Comparison of ENCODE assay signal across 8 cellular contexts in genomic region chr17:61928101-61928436, GRCh38. TPM values are rescaled to one million over a fixed set of nuclear protein-coding genes. Genes with fewer than 3 reads are reported as not detected.
A peak's percentile ranks its signal among the peaks of the same experiment; 100 is the strongest.
DNase-seq lines count a peak whose midpoint lies in the region; ATAC-seq and TF ChIP-seq lines count a peak whose summit lies in the region.

No MANE protein-coding gene starts in this region.

- ATAC-seq in gastroesophageal sphincter: no peak

- TF ChIP-seq EP300 in gastroesophageal sphincter (IDR thresholded peaks at IDR 0.05) (no peak), stomach (IDR thresholded peaks at IDR 0.05) (no peak)

- TF ChIP-seq POLR2A in gastroesophageal sphincter (IDR thresholded peaks at IDR 0.05) (no peak), stomach (IDR thresholded peaks at IDR 0.05) (no peak)

- H3K27ac ChIP-seq in SK-N-MC (peak overlapping the region; percentile 92), gastroesophageal sphincter (peak overlapping the region; percentile 41 to 91 (median 88)), stomach (peak overlapping the region; percentile 87 to 91 (median 87))

- H3K36me3 ChIP-seq in SK-N-MC (ENCODE audit: insufficient read depth, low read length): peaks cover 15% of the 10 kb centered on the region
- H3K36me3 ChIP-seq in gastroesophageal sphincter: peaks cover 0 to 23% of the 10 kb centered on the region in 2 donors
- H3K36me3 ChIP-seq in stomach: peaks cover 7 to 22% (median 20%) of the 10 kb centered on the region in 4 donors

- H3K4me1 ChIP-seq in gastroesophageal sphincter (peaks cover 4 to 26% (median 6%) of the 10 kb centered on the region in 3 donors), stomach (peaks cover 8 to 25% (median 17%) of the 10 kb centered on the region in 4 donors)

- TF ChIP-seq CTCF in gastroesophageal sphincter (IDR thresholded peaks at IDR 0.05) (no peak), stomach (IDR thresholded peaks at IDR 0.05) (no peak)

- H3K27me3 ChIP-seq in gastroesophageal sphincter: no peaks in the 10 kb centered on the region
- no peaks in the 10 kb centered on the region for H3K27me3 ChIP-seq in stomach

- intact Hi-C loops in stomach (cut with DNase I; ENCODE audit: low total_unique reads): no loop called here

- H3K4me3 ChIP-seq in SK-N-MC (peak overlapping the region; percentile 97), gastroesophageal sphincter (peak overlapping the region; percentile 69 to 71), stomach (peak overlapping the region; percentile 62 to 82 (median 78))

- WGBS in gastroesophageal sphincter (ENCODE audit: low coverage in 1 of 2), 2 donors: 45 to 51% methylated on average over 4 of the region's 4 CpGs
- 38 to 51% (median 47%) methylated on average over 4 of the region's 4 CpGs for WGBS in stomach, 5 donors

- H3K9ac ChIP-seq in SK-N-MC (ENCODE audit: insufficient read length): peak overlapping the region; percentile 94

- no peaks in the 10 kb centered on the region for H3K9me3 ChIP-seq in SK-N-MC (ENCODE audit: low read depth, low read length)
- H3K9me3 ChIP-seq in gastroesophageal sphincter: no peaks in the 10 kb centered on the region
- H3K9me3 ChIP-seq in stomach: no peaks in the 10 kb centered on the region

- DNase-seq in NCI-H2227 treated with DMSO at 0.1 percent for 48 hours (lab: John Stamatoyannopoulos, UW) (peak; percentile 69), NCI-H2227 (lab: John Stamatoyannopoulos, UW; ENCODE audit: unreplicated experiment) (no peak), SK-N-MC (ENCODE audit: low read depth, low spot score) (no peak), stomach (no peak), GDM1 (lab: John Stamatoyannopoulos, UW) (no peak), LoVo (ENCODE audit: low spot score) (no peak)
- DNase-seq in stimulated activated CD4-positive, alpha-beta T cell treated with anti-CD3 and anti-CD28 coated beads, Interleukin-12 subunit alpha, Interleukin-12 subunit beta, amount 100 ng/mL, for 4 hours: no peak

RNA-seq across cellular contexts. Expression of gene INTS2, which starts 0.3 kb away (rescaled TPM):
- total RNA-seq in gastroesophageal sphincter: 10 to 100 TPM; 11.3 to 16.9 (median 14.8) TPM
- total RNA-seq in stomach: 10 to 100 TPM in 1 of 5 donors, 1 to 10 TPM in 3, under 1 TPM in 1; 0.58 to 32.5 (median 6.4) TPM
- 1 to 10 TPM; 1.4 to 2.1 (median 1.4) TPM for polyA plus RNA-seq in stomach
